ENCODE assay signal across 8 cellular contexts in genomic region chr6:11172501-11173337, GRCh38.
DNase-seq lines count a peak whose midpoint lies in the region; ATAC-seq and TF ChIP-seq lines count a peak whose summit lies in the region.

No MANE protein-coding gene starts in this region.

- ATAC-seq in GM21390 (IDR thresholded peaks at IDR 0.05; ENCODE audit: unreplicated experiment) (no peak), GM21576 (IDR thresholded peaks at IDR 0.05; ENCODE audit: unreplicated experiment) (no peak)

- TF ChIP-seq CTCF in GM06990 (IDR thresholded peaks at IDR 0.05; ENCODE audit: insufficient read depth, low read length, poor library complexity, severe bottlenecking) (peak; percentile 87), astrocyte of the cerebellum (IDR thresholded peaks at IDR 0.05; ENCODE audit: low read depth, low read length, missing control alignments) (peak; percentile 76)

- in situ Hi-C loops in astrocyte of the cerebellum (cut with HindIII; ENCODE audit: low sequenced_read_pairs): no loop called here

- H3K4me3 ChIP-seq in GM06990 (replicated peaks; ENCODE audit: low read depth, low read length) (no peak overlapping the region), astrocyte of the cerebellum (ENCODE audit: low read depth, low read length) (no peak overlapping the region)

- H3K36me3 ChIP-seq in GM06990 (ENCODE audit: control insufficient read depth, insufficient read depth, low read length): no peaks in the 10 kb centered on the region

- DNase-seq in GM06990 (ENCODE audit: extremely low read depth, insufficient read length) (peak; percentile 22), KG1 (lab: John Stamatoyannopoulos, UW) (peak; percentile 79), T-helper 22 cell (ENCODE audit: low read depth) (peak; percentile 39), astrocyte of the cerebellum (ENCODE audit: low read depth) (no peak), iPS-NIHi7 (ENCODE audit: extremely low spot score) (peak; percentile 70)
- peak; percentile 43 to 67 for DNase-seq in stimulated activated CD4-positive, alpha-beta T cell treated with anti-CD3 and anti-CD28 coated beads, Interleukin-15, amount 100 ng/mL, for 48 hours (ENCODE audit: low read depth in 2 of 2)

- H3K27me3 ChIP-seq in GM06990 (replicated peaks; ENCODE audit: control insufficient read depth, insufficient read depth, low read length): no peaks in the 10 kb centered on the region
